ENCODE assay signal across 18 cellular contexts in genomic region chr15:90173372-90173771, GRCh38.
"Had no signal": no experiment of that assay in that cellular context is flagged by ENCODE, and none has a peak within 500 bp of the region (broad histone marks: within the 10 kb centered on the region; RNA-seq: fewer than 3 reads in every experiment).

No MANE protein-coding gene starts in this region.

- ATAC-seq: right lobe of liver, SK-N-SH treated with all-trans-retinoic acid at 6 μM for 48 hours had no signal

- H3K27ac ChIP-seq: brain microvascular endothelial cell, neutrophil had no signal

- H3K36me3 Mint-ChIP-seq: activated naive CD8-positive, alpha-beta T cell; naive B cell had no signal

- H3K4me1 ChIP-seq: right lobe of liver had no signal

- H3K27me3 ChIP-seq: brain microvascular endothelial cell, neutrophil, right lobe of liver, spleen had no signal

- H3K36me3 ChIP-seq: brain microvascular endothelial cell, neutrophil, right lobe of liver, spleen had no signal

- H3K9me3 Mint-ChIP-seq: naive B cell; T-helper 1 cell treated with Interleukin-12 subunit alpha and Interleukin-12 subunit beta and Interleukin-4 antibody, amounts not matched to agents 30 μg/mL and 1 μg/mL, for 36 hours had no signal

- DNase-seq: activated effector memory CD4-positive, alpha-beta T cell treated with Interleukin-2 at 50 U/mL for 16 hours; amygdala; brain microvascular endothelial cell; cerebellar nuclear complex; foreskin melanocyte; naive B cell; spleen; stimulated activated CD4-positive, alpha-beta T cell treated with anti-CD3 and anti-CD28 coated beads, Interleukin-2, amount 100 ng/mL, for 24 hours; stimulated activated naive CD4-positive, alpha-beta T cell treated with Interleukin-2 at 50 U/mL for 16 hours had no signal

- H3K9me3 ChIP-seq: neutrophil, right lobe of liver, spleen had no signal

- H3K4me3 ChIP-seq: lung, right lobe of liver, spleen had no signal

- FAIRE-seq: endometrium, keratinocyte, urothelium cell line had no signal

- H3K4me3 Mint-ChIP-seq: activated naive CD8-positive, alpha-beta T cell; naive B cell; T-helper 1 cell treated with Interleukin-12 subunit alpha and Interleukin-12 subunit beta and Interleukin-4 antibody, amounts not matched to agents 30 μg/mL and 1 μg/mL, for 36 hours had no signal

- H3K27ac Mint-ChIP-seq: activated naive CD8-positive, alpha-beta T cell; T-helper 1 cell treated with Interleukin-12 subunit alpha and Interleukin-12 subunit beta and Interleukin-4 antibody, amounts not matched to agents 30 μg/mL and 1 μg/mL, for 36 hours had no signal

- H3K27me3 Mint-ChIP-seq: activated naive CD8-positive, alpha-beta T cell; naive B cell had no signal
